In genomic region chr15:101453123-101454120, GRCh38 we compare ENCODE assay signal across 1 cellular context.
TF ChIP-seq lines count a peak whose summit lies in the region.

No MANE protein-coding gene starts in this region.

TF ChIP-seq in HepG2, 621 proteins besides CTCF, POLR2A, EP300 and RAD21 (continued from another document and continues in another):
- no peak for TF ChIP-seq ZNF407 (CRISPR knock-in tag; IDR thresholded peaks at IDR 0.05; ENCODE audit: not compliant biosample characterization)
- TF ChIP-seq ZMYM4 (CRISPR knock-in tag; IDR thresholded peaks at IDR 0.05), result peak; percentile 63; the same call in 1 of the 2 replicates
- no peak for TF ChIP-seq THAP9 (CRISPR knock-in tag; IDR thresholded peaks at IDR 0.05; ENCODE audit: borderline replicate concordance)
- TF ChIP-seq ZNF503 (CRISPR knock-in tag; IDR thresholded peaks at IDR 0.05), result no peak
- TF ChIP-seq ZNF430 (CRISPR knock-in tag; IDR thresholded peaks at IDR 0.05), result no peak
- no peak for TF ChIP-seq ZFP41 (CRISPR knock-in tag; IDR thresholded peaks at IDR 0.05; ENCODE audit: borderline replicate concordance)
- no peak for TF ChIP-seq HHEX (CRISPR knock-in tag; IDR thresholded peaks at IDR 0.05)
- no peak for TF ChIP-seq ZNF256 (CRISPR knock-in tag; conservative IDR thresholded peaks at IDR 0.05)
- TF ChIP-seq ZNF576 (CRISPR knock-in tag; IDR thresholded peaks at IDR 0.05), result no peak
- 0 out of 2 replicates have a peak, but pooled peaks have one; percentile 19 for TF ChIP-seq ZNF230 (CRISPR knock-in tag; IDR thresholded peaks at IDR 0.05)
- TF ChIP-seq TARDBP (CRISPR knock-in tag; IDR thresholded peaks at IDR 0.05), result no peak; the same call in 1 of the 2 replicates
- TF ChIP-seq SATB2 (CRISPR knock-in tag; IDR thresholded peaks at IDR 0.05), result no peak
- TF ChIP-seq STAG1 (CRISPR knock-in tag; IDR thresholded peaks at IDR 0.05), result no peak
- no peak for TF ChIP-seq THAP8 (CRISPR knock-in tag; IDR thresholded peaks at IDR 0.05; ENCODE audit: borderline replicate concordance)
- no peak for TF ChIP-seq ZBTB21 (CRISPR knock-in tag; IDR thresholded peaks at IDR 0.05)
- TF ChIP-seq SOX6 (IDR thresholded peaks at IDR 0.05), result no peak
- TF ChIP-seq SOX6 (CRISPR knock-in tag; IDR thresholded peaks at IDR 0.05), result peak; percentile 64
- TF ChIP-seq NONO (IDR thresholded peaks at IDR 0.05), result no peak
- peak; percentile 75 for TF ChIP-seq NONO (CRISPR knock-in tag; conservative IDR thresholded peaks at IDR 0.05)
- 0 out of 2 replicates have a peak, but pooled peaks have one; percentile 72 for TF ChIP-seq ZNF572 (CRISPR knock-in tag; IDR thresholded peaks at IDR 0.05)
- TF ChIP-seq TGIF2 (CRISPR knock-in tag; IDR thresholded peaks at IDR 0.05), result peak; percentile 73; the same call in 1 of the 2 replicates
- no peak; the same call in 1 of the 2 replicates for TF ChIP-seq HIVEP1 (CRISPR knock-in tag; IDR thresholded peaks at IDR 0.05)
- TF ChIP-seq ZBTB38 (CRISPR knock-in tag; IDR thresholded peaks at IDR 0.05), result peak; percentile 51
- TF ChIP-seq MYNN (CRISPR knock-in tag; IDR thresholded peaks at IDR 0.05; ENCODE audit: low read depth), result no peak
- TF ChIP-seq TCF7L2 (IDR thresholded peaks at IDR 0.05; ENCODE audit: low read depth, low read length), result no peak
- no peak for TF ChIP-seq TOE1 (CRISPR knock-in tag; IDR thresholded peaks at IDR 0.05)
- no peak for TF ChIP-seq CEBPZ (IDR thresholded peaks at IDR 0.05; ENCODE audit: low read length)
- no peak for TF ChIP-seq SNAPC5 (CRISPR knock-in tag; IDR thresholded peaks at IDR 0.05; ENCODE audit: borderline replicate concordance)
- no peak for TF ChIP-seq ZNF530 (CRISPR knock-in tag; IDR thresholded peaks at IDR 0.05; ENCODE audit: low read depth)
- no peak for TF ChIP-seq RBM39 (IDR thresholded peaks at IDR 0.05; ENCODE audit: low read depth, low read length, poor library complexity, severe bottlenecking)
- TF ChIP-seq PPARG (CRISPR knock-in tag; conservative IDR thresholded peaks at IDR 0.05), result 0 out of 2 replicates have a peak, but pooled peaks have one; percentile 38
- TF ChIP-seq IKZF1 (IDR thresholded peaks at IDR 0.05), result no peak
- TF ChIP-seq ZNF891 (CRISPR knock-in tag; IDR thresholded peaks at IDR 0.05), result no peak
- TF ChIP-seq ZKSCAN5 (CRISPR knock-in tag; IDR thresholded peaks at IDR 0.05), result no peak
- no peak for TF ChIP-seq ZNF629 (CRISPR knock-in tag; conservative IDR thresholded peaks at IDR 0.05)
- peak; percentile 85 for TF ChIP-seq PATZ1 (CRISPR knock-in tag; IDR thresholded peaks at IDR 0.05)
- TF ChIP-seq ZNF333 (CRISPR knock-in tag; IDR thresholded peaks at IDR 0.05; ENCODE audit: borderline replicate concordance), result no peak
